In genomic region chr10:110608087-110608486, GRCh38 we compare ENCODE assay signal across 2 cellular contexts.
TF ChIP-seq lines count a peak whose summit lies in the region.

No MANE protein-coding gene starts in this region.

TF ChIP-seq in HepG2, 621 proteins besides CTCF, POLR2A, EP300 and RAD21:
- TF ChIP-seq MAFF (IDR thresholded peaks at IDR 0.05; ENCODE audit: low read depth, low read length) (peak; percentile 97), ZNF589 (CRISPR knock-in tag; conservative IDR thresholded peaks at IDR 0.05) (no peak), MAFK (conservative IDR thresholded peaks at IDR 0.05 in 1 of 2, IDR thresholded peaks at IDR 0.05 in 1 of 2; ENCODE audit: low read length in 2 of 2) (peak; percentile 95 to 98)

TF ChIP-seq in H1, 55 proteins besides CTCF, POLR2A, EP300 and RAD21:
- no peak for TF ChIP-seq CREB1 (IDR thresholded peaks at IDR 0.05)
- TF ChIP-seq MAFK (IDR thresholded peaks at IDR 0.05; ENCODE audit: low read depth, low read length), result peak; percentile 87
